ENCODE assay signal across 9 cellular contexts in genomic region chr3:172137287-172138030, GRCh38.
A peak's percentile ranks its signal among the peaks of the same experiment; 100 is the strongest.
DNase-seq lines count a peak whose midpoint lies in the region; ATAC-seq, FAIRE-seq and TF ChIP-seq lines count a peak whose summit lies in the region.
"Had no signal": no experiment of that assay in that cellular context is flagged by ENCODE, and none has a peak within 500 bp of the region (broad histone marks: within the 10 kb centered on the region; RNA-seq: fewer than 3 reads in every experiment).

No MANE protein-coding gene starts in this region.

- H3K4me3 ChIP-seq in heart left ventricle (no peak overlapping the region), sigmoid colon (no peak overlapping the region), mucosa of descending colon (no peak overlapping the region)

- H3K4me1 Mint-ChIP-seq in activated CD4-positive, alpha-beta memory T cell treated with anti-CD3 and anti-CD28 coated beads, Interleukin-2, amount 10 ng/mL, durations not matched to agents 7 days and 5 days = peaks cover 83% of the 10 kb centered on the region

- H3K36me3 Mint-ChIP-seq in activated CD4-positive, alpha-beta memory T cell treated with anti-CD3 and anti-CD28 coated beads, Interleukin-2, amount 10 ng/mL, durations not matched to agents 7 days and 5 days (ENCODE audit: low read depth) = peaks cover 27% of the 10 kb centered on the region

- H3K27ac ChIP-seq in heart left ventricle = peak overlapping the region in 11 of 12 donors; percentile 17 to 92 (median 68)
- H3K27ac ChIP-seq in sigmoid colon = peak overlapping the region; percentile 32 to 76 (median 66)

- H3K9me3 Mint-ChIP-seq in activated CD4-positive, alpha-beta memory T cell treated with anti-CD3 and anti-CD28 coated beads, Interleukin-2, amount 10 ng/mL, durations not matched to agents 7 days and 5 days = peaks cover 2% of the 10 kb centered on the region

- peaks cover 0 to 17% (median 0%) of the 10 kb centered on the region in 9 donors for H3K36me3 ChIP-seq in heart left ventricle
- no peaks in the 10 kb centered on the region for H3K36me3 ChIP-seq in sigmoid colon
- H3K36me3 ChIP-seq in mucosa of descending colon (ENCODE audit: low read depth) = no peaks in the 10 kb centered on the region

- no peak for TF ChIP-seq EP300 in sigmoid colon (IDR thresholded peaks at IDR 0.05)

- TF ChIP-seq POLR2A in H54 (IDR thresholded peaks at IDR 0.05; ENCODE audit: low read depth, low read length) = no peak
- no peak for TF ChIP-seq POLR2A in heart left ventricle (IDR thresholded peaks at IDR 0.05)
- TF ChIP-seq POLR2A in sigmoid colon (IDR thresholded peaks at IDR 0.05) = no peak

- CTCF ChIA-PET in activated CD4-positive, alpha-beta memory T cell treated with anti-CD3 and anti-CD28 coated beads, Interleukin-2, amount 10 ng/mL, durations not matched to agents 7 days and 5 days (lab: Charles Lee) = interaction anchor here (1.1 to 1.2 kb wide), 2 partner anchors 9 to 30 kb away, joined by 3 to 5 read pairs; no protein-coding TSS in a partner anchor

- H3K9me3 ChIP-seq in heart left ventricle = peaks cover 0 to 1% (median 0%) of the 10 kb centered on the region in 12 donors
- no peaks in the 10 kb centered on the region for H3K9me3 ChIP-seq in sigmoid colon
- no peaks in the 10 kb centered on the region for H3K9me3 ChIP-seq in mucosa of descending colon

- peak; percentile 20 for FAIRE-seq in H54 (lab: Jason Lieb, UNC)
- FAIRE-seq: TTC549 had no signal

- intact Hi-C loops in heart left ventricle (cut with DNase I) (loop anchor here in 1 of 10 donors (5.0 kb wide), 1 partner anchor 35 kb away; no protein-coding TSS in a partner anchor), sigmoid colon (cut with DNase I) (no loop called here), mucosa of descending colon (cut with DNase I, micrococcal nuclease) (no loop called here)

- H3K27me3 ChIP-seq in heart left ventricle (no peaks in the 10 kb centered on the region), sigmoid colon (no peaks in the 10 kb centered on the region)

- peak overlapping the region; percentile 63 for H3K27ac Mint-ChIP-seq in activated CD4-positive, alpha-beta memory T cell treated with anti-CD3 and anti-CD28 coated beads, Interleukin-2, amount 10 ng/mL, durations not matched to agents 7 days and 5 days

- H3K4me1 ChIP-seq in heart left ventricle = peaks cover 27 to 100% (median 76%) of the 10 kb centered on the region in 12 donors
- H3K4me1 ChIP-seq in sigmoid colon = peaks cover 0 to 95% (median 71%) of the 10 kb centered on the region in 4 donors
- peaks cover 53% of the 10 kb centered on the region for H3K4me1 ChIP-seq in mucosa of descending colon (ENCODE audit: low read depth)

- ATAC-seq in heart left ventricle (peak in 2 of 4 donors; percentile 25 to 49), HG02973 (IDR thresholded peaks at IDR 0.05; ENCODE audit: unreplicated experiment) (no peak), mucosa of descending colon (no peak)

- no peak for TF ChIP-seq CTCF in heart left ventricle (IDR thresholded peaks at IDR 0.05)
- no peak for TF ChIP-seq CTCF in sigmoid colon (IDR thresholded peaks at IDR 0.05)
- TF ChIP-seq CTCF in mucosa of descending colon (IDR thresholded peaks at IDR 0.05) = no peak

- 32 to 58% (median 43%) methylated on average over 2 of the region's 2 CpGs for WGBS in heart left ventricle, 4 donors
- WGBS in sigmoid colon, 2 donors = 52 to 73% methylated on average over 2 of the region's 2 CpGs

- H3K4me3 Mint-ChIP-seq in activated CD4-positive, alpha-beta memory T cell treated with anti-CD3 and anti-CD28 coated beads, Interleukin-2, amount 10 ng/mL, durations not matched to agents 7 days and 5 days = no peak overlapping the region

- POLR2A ChIA-PET in activated CD4-positive, alpha-beta memory T cell treated with anti-CD3 and anti-CD28 coated beads, Interleukin-2, amount 10 ng/mL, durations not matched to agents 7 days and 5 days (lab: Charles Lee) = interaction anchor here (3.6 kb wide), 1 partner anchor 30 kb away, joined by 12 read pairs; no protein-coding TSS in a partner anchor

- H3K27me3 Mint-ChIP-seq in activated CD4-positive, alpha-beta memory T cell treated with anti-CD3 and anti-CD28 coated beads, Interleukin-2, amount 10 ng/mL, durations not matched to agents 7 days and 5 days = no peaks in the 10 kb centered on the region

- no peak for DNase-seq in H54 (ENCODE audit: insufficient read length, low spot score)
- DNase-seq in activated CD4-positive, alpha-beta memory T cell treated with anti-CD3 and anti-CD28 coated beads, Interleukin-2, amount 10 ng/mL, durations not matched to agents 7 days and 5 days = no peak
- no peak for DNase-seq in heart left ventricle
- no peak for DNase-seq in sigmoid colon
- no peak for DNase-seq in mucosa of descending colon
- no peak for DNase-seq in NCI-H1436 treated with DMSO at 0.1 percent for 48 hours (lab: John Stamatoyannopoulos, UW)
- no peak for DNase-seq in NCI-H1694 (lab: John Stamatoyannopoulos, UW)
